In the genomic region with DNA sequence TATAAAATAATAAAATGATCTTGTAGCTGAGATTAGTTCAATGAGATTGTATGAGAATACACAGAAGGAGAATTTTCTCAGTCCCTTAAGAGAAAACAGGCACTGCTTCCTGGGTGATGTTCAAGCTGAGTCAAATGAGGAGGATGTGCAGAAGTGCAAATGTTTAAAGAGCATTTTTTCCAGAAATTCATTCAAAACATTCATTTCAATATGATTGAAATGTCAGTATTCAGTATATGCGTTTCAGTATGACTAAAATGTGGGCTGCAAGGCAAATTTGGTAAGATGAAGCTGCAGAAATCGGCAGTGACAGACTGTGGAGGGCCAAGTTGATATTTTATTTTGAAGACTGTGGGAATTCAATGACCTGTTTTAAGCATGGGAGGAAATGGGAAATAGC, we compare ENCODE assay signal across 26 cellular contexts. TPM values are rescaled to one million over a fixed set of nuclear protein-coding genes. Genes with fewer than 3 reads are reported as not detected.
"Had no signal": no experiment of that assay in that cellular context is flagged by ENCODE, and none has a peak within 500 bp of the region (broad histone marks: within the 10 kb centered on the region; RNA-seq: fewer than 3 reads in every experiment).

No MANE protein-coding gene starts in this region.

- ATAC-seq: effector memory CD8-positive, alpha-beta T cell; gastrocnemius medialis; left cardiac atrium; naive thymus-derived CD4-positive, alpha-beta T cell; psoas muscle; sciatic nerve had no signal

- H3K27me3 Mint-ChIP-seq: effector memory CD8-positive, alpha-beta T cell had no signal

- H3K36me3 Mint-ChIP-seq: immature natural killer cell; naive thymus-derived CD4-positive, alpha-beta T cell had no signal

- H3K27ac Mint-ChIP-seq: effector memory CD8-positive, alpha-beta T cell; immature natural killer cell; naive thymus-derived CD4-positive, alpha-beta T cell; nephron progenitor cell had no signal

- H3K4me3 Mint-ChIP-seq: effector memory CD8-positive, alpha-beta T cell; immature natural killer cell; naive thymus-derived CD4-positive, alpha-beta T cell; nephron progenitor cell had no signal

- H3K4me1 Mint-ChIP-seq: immature natural killer cell; naive thymus-derived CD4-positive, alpha-beta T cell; nephron progenitor cell had no signal

- DNase-seq: effector memory CD8-positive, alpha-beta T cell; gastrocnemius medialis; immature natural killer cell; kidney; left cardiac atrium; left ventricle myocardium inferior; mesendoderm; naive thymus-derived CD4-positive, alpha-beta T cell; nephron progenitor cell; psoas muscle; spleen; stimulated activated CD4-positive, alpha-beta T cell treated with anti-CD3 and anti-CD28 coated beads, Interleukin-15, amount 100 ng/mL, for 24 hours; stimulated activated CD4-positive, alpha-beta T cell treated with anti-CD3 and anti-CD28 coated beads, Interleukin-1b, Interleukin-23, amount 100 ng/mL, for 48 hours; stimulated activated CD4-positive, alpha-beta T cell treated with anti-CD3 and anti-CD28 coated beads, Interleukin-4, amount 100 ng/mL, for 24 hours; stimulated activated naive CD4-positive, alpha-beta T cell treated with Interleukin-2 at 50 U/mL for 16 hours; tibial artery; upper lobe of left lung; uterus had no signal

RNA-seq across cellular contexts. Expression of a gene that starts 19.3 kb away (rescaled TPM):
- total RNA-seq: esophagus muscularis mucosa; fibroblast of villous mesenchyme; gastrocnemius medialis; kidney; left cardiac atrium; left ventricle myocardium inferior; lung; mononuclear cell; naive thymus-derived CD4-positive, alpha-beta T cell; omental fat pad; psoas muscle; sciatic nerve; skeletal muscle tissue; spleen; suprapubic skin; upper lobe of left lung; uterus had no signal
